In genomic region chr4:17546222-17546621, GRCh38 we compare ENCODE assay signal across 2 cellular contexts.
TF ChIP-seq lines count a peak whose summit lies in the region.

No MANE protein-coding gene starts in this region.

TF ChIP-seq in HepG2, 621 proteins besides CTCF, POLR2A, EP300 and RAD21:
- no peak for TF ChIP-seq FOXO1 (CRISPR knock-in tag; IDR thresholded peaks at IDR 0.05)
- TF ChIP-seq MEIS1 (CRISPR knock-in tag; IDR thresholded peaks at IDR 0.05; ENCODE audit: borderline replicate concordance) = no peak
- no peak for TF ChIP-seq MTA1 (CRISPR knock-in tag; IDR thresholded peaks at IDR 0.05; ENCODE audit: borderline replicate concordance)
- no peak for TF ChIP-seq HCFC1 (IDR thresholded peaks at IDR 0.05; ENCODE audit: low read depth, low read length)
- no peak for TF ChIP-seq TP53 (CRISPR knock-in tag; conservative IDR thresholded peaks at IDR 0.05)
- peak; percentile 68; the same call in 1 of the 2 replicates for TF ChIP-seq MAX (IDR thresholded peaks at IDR 0.05)
- no peak for TF ChIP-seq GMEB2 (CRISPR knock-in tag; IDR thresholded peaks at IDR 0.05; ENCODE audit: low read depth)
- TF ChIP-seq SOX13 (IDR thresholded peaks at IDR 0.05) = no peak
- TF ChIP-seq SOX13 (CRISPR knock-in tag; conservative IDR thresholded peaks at IDR 0.05 in 1 of 2, IDR thresholded peaks at IDR 0.05 in 1 of 2) = no peak
- no peak for TF ChIP-seq MIER3 (CRISPR knock-in tag; IDR thresholded peaks at IDR 0.05; ENCODE audit: borderline replicate concordance)
- no peak for TF ChIP-seq E2F5 (CRISPR knock-in tag; conservative IDR thresholded peaks at IDR 0.05)
- TF ChIP-seq RCOR2 (CRISPR knock-in tag; IDR thresholded peaks at IDR 0.05) = no peak
- 0 out of 2 replicates have a peak, but pooled peaks have one; percentile 24 for TF ChIP-seq ZNF253 (CRISPR knock-in tag; IDR thresholded peaks at IDR 0.05; ENCODE audit: borderline replicate concordance)
- TF ChIP-seq ZBTB38 (CRISPR knock-in tag; IDR thresholded peaks at IDR 0.05) = 0 out of 2 replicates have a peak, but pooled peaks have one; percentile 45
- TF ChIP-seq ZNF687 (CRISPR knock-in tag; IDR thresholded peaks at IDR 0.05) = peak; percentile 80

TF ChIP-seq in WTC11, 78 proteins besides CTCF, POLR2A, EP300 and RAD21:
- TF ChIP-seq FOXP4 (CRISPR knock-in tag; IDR thresholded peaks at IDR 0.05) (no peak), JUN (CRISPR knock-in tag; IDR thresholded peaks at IDR 0.05) (no peak), SMAD3 (CRISPR knock-in tag; IDR thresholded peaks at IDR 0.05; ENCODE audit: borderline replicate concordance) (no peak), USF1 (CRISPR knock-in tag; IDR thresholded peaks at IDR 0.05) (no peak), TCF7 (CRISPR knock-in tag; IDR thresholded peaks at IDR 0.05; ENCODE audit: low read depth) (no peak), ARID4B (CRISPR knock-in tag; IDR thresholded peaks at IDR 0.05; ENCODE audit: borderline replicate concordance) (no peak)
